Comparison of ENCODE assay signal across 20 cellular contexts in genomic region chr3:107384907-107385306, GRCh38. TPM values are rescaled to one million over a fixed set of nuclear protein-coding genes. Genes with fewer than 3 reads are reported as not detected.
"Had no signal": no experiment of that assay in that cellular context is flagged by ENCODE, and none has a peak within 500 bp of the region (broad histone marks: within the 10 kb centered on the region; RNA-seq: fewer than 3 reads in every experiment).

No MANE protein-coding gene starts in this region.

- ATAC-seq: activated CD4-positive, alpha-beta T cell treated with anti-CD3 and anti-CD28 coated beads for 36 hours; activated CD8-positive, alpha-beta T cell treated with anti-CD3 and anti-CD28 coated beads, Interleukin-2, amount 10 ng/mL, durations not matched to agents 7 days and 5 days; left ventricle myocardium superior; pancreas had no signal

- H3K4me1 Mint-ChIP-seq: activated CD4-positive, alpha-beta T cell treated with anti-CD3 and anti-CD28 coated beads for 36 hours; activated naive CD8-positive, alpha-beta T cell treated with anti-CD3 and anti-CD28 coated beads, Interleukin-2, amount 10 ng/mL, durations not matched to agents 7 days and 5 days had no signal

- H3K27ac Mint-ChIP-seq: activated CD4-positive, alpha-beta T cell treated with anti-CD3 and anti-CD28 coated beads for 36 hours; activated CD8-positive, alpha-beta T cell treated with anti-CD3 and anti-CD28 coated beads, Interleukin-2, amount 10 ng/mL, durations not matched to agents 7 days and 5 days; activated naive CD8-positive, alpha-beta T cell treated with anti-CD3 and anti-CD28 coated beads, Interleukin-2, amount 10 ng/mL, durations not matched to agents 7 days and 5 days had no signal

- H3K9me3 Mint-ChIP-seq: activated naive CD8-positive, alpha-beta T cell treated with anti-CD3 and anti-CD28 coated beads, Interleukin-2, amount 10 ng/mL, durations not matched to agents 7 days and 5 days; neural crest cell had no signal

- H3K36me3 ChIP-seq: pancreas, tibial nerve, vagina had no signal

- H3K9me3 ChIP-seq: pancreas, tibial nerve, vagina had no signal

- H3K27me3 ChIP-seq: pancreas, tibial nerve, vagina had no signal

- H3K4me1 ChIP-seq: pancreas, tibial nerve, vagina had no signal

- H3K4me3 Mint-ChIP-seq: activated CD4-positive, alpha-beta T cell treated with anti-CD3 and anti-CD28 coated beads for 36 hours; activated CD8-positive, alpha-beta T cell treated with anti-CD3 and anti-CD28 coated beads, Interleukin-2, amount 10 ng/mL, durations not matched to agents 7 days and 5 days; activated naive CD8-positive, alpha-beta T cell treated with anti-CD3 and anti-CD28 coated beads, Interleukin-2, amount 10 ng/mL, durations not matched to agents 7 days and 5 days; neural crest cell had no signal

- H3K4me3 ChIP-seq: pancreas, tibial nerve, vagina had no signal

- FAIRE-seq: bronchial epithelial cell, pancreas had no signal

- H3K36me3 Mint-ChIP-seq: activated naive CD8-positive, alpha-beta T cell treated with anti-CD3 and anti-CD28 coated beads, Interleukin-2, amount 10 ng/mL, durations not matched to agents 7 days and 5 days had no signal

- DNase-seq: activated CD4-positive, alpha-beta T cell treated with anti-CD3 and anti-CD28 coated beads for 36 hours; activated CD8-positive, alpha-beta memory T cell treated with anti-CD3 and anti-CD28 coated beads, Interleukin-2, amount 50 U/mL, for 48 hours; activated CD8-positive, alpha-beta T cell treated with anti-CD3 and anti-CD28 coated beads, Interleukin-2, amount 10 ng/mL, durations not matched to agents 7 days and 5 days; activated naive CD8-positive, alpha-beta T cell treated with anti-CD3 and anti-CD28 coated beads, Interleukin-2, amount 10 ng/mL, durations not matched to agents 7 days and 5 days; aorta; effector memory CD4-positive, alpha-beta T cell; glutamatergic neuron; left ventricle myocardium superior; pancreas; retina had no signal

- H3K27ac ChIP-seq: pancreas, tibial nerve, vagina had no signal

RNA-seq across cellular contexts. Expression of gene CCDC54, which starts 7.7 kb away (rescaled TPM):
- total RNA-seq: activated CD4-positive, alpha-beta T cell treated with anti-CD3 and anti-CD28 coated beads for 36 hours; activated CD8-positive, alpha-beta T cell treated with anti-CD3 and anti-CD28 coated beads, Interleukin-2, amount 10 ng/mL, durations not matched to agents 7 days and 5 days; activated naive CD8-positive, alpha-beta T cell treated with anti-CD3 and anti-CD28 coated beads, Interleukin-2, amount 10 ng/mL, durations not matched to agents 7 days and 5 days; aorta; bronchial epithelial cell; epithelial cell of proximal tubule; left ventricle myocardium superior; mesenteric fat pad; myocyte; neural crest cell; pancreas; skeletal muscle tissue; T-helper 2 cell treated with Interferon-gamma antibody and Interleukin-4, amounts not matched to agents 100 ng/mL and 5 ng/mL, for 36 hours; tibial nerve; vagina had no signal
- polyA plus RNA-seq: aorta, keratinocyte, pancreas had no signal
